17 cellular contexts compared by ENCODE assay signal in the genomic region with DNA sequence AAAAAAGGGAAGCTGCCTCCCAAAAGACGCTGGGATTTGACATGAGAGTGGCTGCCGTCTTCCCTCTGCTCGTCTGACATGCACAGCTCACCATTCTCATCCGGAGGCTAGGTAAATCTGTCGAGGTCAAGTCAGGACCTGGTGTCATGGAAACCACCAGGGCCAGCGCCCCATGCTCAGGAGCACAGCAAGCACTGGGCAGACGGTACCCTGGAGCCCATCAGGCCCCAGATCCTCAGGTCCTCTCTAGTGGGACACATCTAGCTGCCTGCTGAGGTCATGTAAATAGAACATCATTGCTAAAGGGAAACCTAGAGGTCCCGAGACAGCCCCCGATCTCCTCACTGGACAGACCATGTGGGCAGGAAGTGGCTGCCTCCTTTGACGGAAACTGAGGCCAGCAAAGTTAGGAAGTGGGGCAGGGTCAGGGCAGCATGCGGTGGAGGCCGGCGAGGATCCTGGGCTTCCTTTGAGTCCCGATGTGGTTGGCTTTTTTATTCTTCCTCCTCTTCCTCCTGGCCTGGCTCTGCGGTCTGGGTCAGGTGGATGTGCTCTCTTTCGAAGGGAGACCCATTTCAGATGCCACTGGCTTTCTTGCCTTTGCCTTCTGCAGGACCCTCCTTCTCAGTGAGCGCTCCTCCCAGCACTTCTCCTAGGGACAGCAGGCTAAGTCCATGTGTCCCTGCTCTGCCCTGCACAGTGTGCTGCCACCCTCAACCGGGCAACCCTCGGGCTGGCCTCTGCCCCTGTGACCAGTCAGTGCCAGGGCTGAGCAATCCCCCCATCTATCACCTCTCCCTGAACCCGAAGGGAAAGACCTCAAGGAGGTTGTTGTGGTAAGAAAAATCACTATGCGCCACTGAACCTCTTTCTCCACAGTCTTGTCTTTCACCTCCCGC. TPM values are rescaled to one million over a fixed set of nuclear protein-coding genes. Genes with fewer than 3 reads are reported as not detected.
DNase-seq lines count a peak whose midpoint lies in the region; ATAC-seq, FAIRE-seq and TF ChIP-seq lines count a peak whose summit lies in the region.
"Had no signal": no experiment of that assay in that cellular context is flagged by ENCODE, and none has a peak within 500 bp of the region (broad histone marks: within the 10 kb centered on the region; RNA-seq: fewer than 3 reads in every experiment).

No MANE protein-coding gene starts in this region.

- TF ChIP-seq CTCF in K562 (IDR thresholded peaks at IDR 0.05 in 2 of 3, conservative IDR thresholded peaks at IDR 0.05 in 1 of 3; ENCODE audit: insufficient read depth in 2 of 3, low read depth in 1 of 3, low read length in 3 of 3) (no peak), liver (IDR thresholded peaks at IDR 0.05; ENCODE audit: low read depth, low read length, missing input control) (no peak), type B pancreatic cell (conservative IDR thresholded peaks at IDR 0.05) (no peak)

- H3K27me3 ChIP-seq in right cardiac atrium (ENCODE audit: control insufficient read depth, insufficient read depth): no peaks in the 10 kb centered on the region
- peaks cover 60 to 94% of the 10 kb centered on the region in 2 experiments for H3K27me3 ChIP-seq in K562 (ENCODE audit: control insufficient read depth in 2 of 2, insufficient read depth in 2 of 2, low read length in 2 of 2)
- no peaks in the 10 kb centered on the region for H3K27me3 ChIP-seq in liver (ENCODE audit: control insufficient read depth in 4 of 4, insufficient read depth in 4 of 4, low read length in 3 of 4)

- no peaks in the 10 kb centered on the region for H3K79me2 ChIP-seq in K562 (ENCODE audit: control insufficient read depth, insufficient read depth, low read length)

- H3K36me3 ChIP-seq in K562 (ENCODE audit: control insufficient read depth, insufficient read depth, low read length): no peaks in the 10 kb centered on the region
- H3K36me3 ChIP-seq in liver (ENCODE audit: control insufficient read depth in 4 of 4, insufficient read depth in 3 of 4, low read depth in 1 of 4, low read length in 3 of 4): peaks cover 17 to 48% (median 35%) of the 10 kb centered on the region in 4 donors
- H3K36me3 ChIP-seq: HAP-1 had no signal

- H3K9ac ChIP-seq in K562 (ENCODE audit: insufficient read depth in 1 of 2, low read depth in 2 of 2, low read length in 2 of 2): no peak overlapping the region
- no peak overlapping the region for H3K9ac ChIP-seq in liver (ENCODE audit: low read depth in 1 of 2, low read length in 2 of 2)

- H3K4me1 ChIP-seq in right cardiac atrium (ENCODE audit: control insufficient read depth, insufficient read depth, low read length) (peaks cover 7% of the 10 kb centered on the region), K562 (replicated peaks in 1 of 2; ENCODE audit: control insufficient read depth in 2 of 2, insufficient read depth in 2 of 2, low read length in 2 of 2) (peaks cover 0 to 13% of the 10 kb centered on the region in 2 experiments; a peak in 2 of 5 replicates), liver (ENCODE audit: control insufficient read depth in 4 of 4, insufficient read depth in 4 of 4, low read length in 3 of 4) (peaks cover 2 to 64% (median 47%) of the 10 kb centered on the region in 4 donors)
- H3K4me1 ChIP-seq: HAP-1 had no signal

- intact Hi-C loops in right cardiac atrium (cut with DNase I) (loop anchor here in 1 of 4 donors (5.0 kb wide), 1 partner anchor 64 kb away; no protein-coding TSS in a partner anchor), Right ventricle myocardium superior (cut with DNase I) (no loop called here), K562 (cut with micrococcal nuclease) (no loop called here)

- peak overlapping the region; percentile 52 for H3K27ac Mint-ChIP-seq in type B pancreatic cell
- H3K27ac Mint-ChIP-seq: IgD-negative memory B cell had no signal

- H3K9me3 ChIP-seq in right cardiac atrium (ENCODE audit: control insufficient read depth, low read length) (no peaks in the 10 kb centered on the region), K562 (replicated peaks; ENCODE audit: control insufficient read depth, insufficient read depth, low read depth, low read length) (no peaks in the 10 kb centered on the region), liver (ENCODE audit: control insufficient read depth in 4 of 4, low read length in 3 of 4) (no peaks in the 10 kb centered on the region)
- H3K9me3 ChIP-seq: A549, HAP-1 had no signal

- no peak overlapping the region for H3K27ac ChIP-seq in right cardiac atrium (ENCODE audit: low read length)
- H3K27ac ChIP-seq in K562 (ENCODE audit: extremely low read depth, low read depth, low read length): no peak overlapping the region
- H3K27ac ChIP-seq in liver (ENCODE audit: low read depth in 1 of 2, low read length in 2 of 2): peak overlapping the region; percentile 13 to 22
- H3K27ac ChIP-seq: A549 had no signal

- DNase-seq in right cardiac atrium: peak in 2 of 3 donors; percentile 42
- no peak for DNase-seq in Right ventricle myocardium superior
- DNase-seq in K562 (ENCODE audit: extremely low read depth in 1 of 4, low spot score in 3 of 4): no peak
- no peak for DNase-seq in type B pancreatic cell (ENCODE audit: extremely low spot score, unreplicated experiment)
- no peak for DNase-seq in stimulated activated CD4-positive, alpha-beta T cell treated with anti-CD3 and anti-CD28 coated beads, Interleukin-4, amount 100 ng/mL, for 24 hours
- DNase-seq in OCI-M2 (lab: John Stamatoyannopoulos, UW; ENCODE audit: unreplicated experiment): no peak
- DNase-seq in NCI-H2029 treated with DMSO at 0.1 percent for 48 hours (lab: John Stamatoyannopoulos, UW): no peak
- DNase-seq: DMS79, NCI-H1048, NCI-H1694, PC-3 had no signal

- FAIRE-seq in K562 (lab: Jason Lieb, UNC): no peak
- FAIRE-seq: A549, G401.6, GM12891 had no signal

- no peak for TF ChIP-seq EP300 in K562 (IDR thresholded peaks at IDR 0.05; ENCODE audit: low read length)

- peaks cover 10% of the 10 kb centered on the region; the same call in 1 of the 2 replicates for H4K20me1 ChIP-seq in K562 (replicated peaks; ENCODE audit: control insufficient read depth, insufficient read depth, low read length)

- no peaks in the 10 kb centered on the region for H3K9me3 Mint-ChIP-seq in type B pancreatic cell

- H2AFZ ChIP-seq in K562 (ENCODE audit: low read depth, low read length): no peak overlapping the region

- peaks cover 3% of the 10 kb centered on the region for H3K27me3 Mint-ChIP-seq in type B pancreatic cell

- POLR2A ChIA-PET in K562 (lab: Yijun Ruan, JAX): no interaction called here

- H3K4me2 ChIP-seq in K562 (ENCODE audit: insufficient read depth, low read length): no peak overlapping the region
- H3K4me2 ChIP-seq: A549 had no signal

- peaks cover 17% of the 10 kb centered on the region for H3K4me1 Mint-ChIP-seq in type B pancreatic cell (ENCODE audit: unreplicated experiment)

- no peaks in the 10 kb centered on the region for H3K36me3 Mint-ChIP-seq in type B pancreatic cell

- no peaks in the 10 kb centered on the region for H3K9me1 ChIP-seq in K562 (ENCODE audit: control insufficient read depth, insufficient read depth, low read length)

- WGBS in right cardiac atrium: 65% methylated on average over 22 of the region's 22 CpGs
- WGBS in K562 (ENCODE audit: insufficient coverage, low coverage, missing lambda C conversion rate): 19% methylated on average over 22 of the region's 22 CpGs
- WGBS in liver: 40% methylated on average over 22 of the region's 22 CpGs

- no peak for TF ChIP-seq RAD21 in K562 (CRISPR knock-in tag; conservative IDR thresholded peaks at IDR 0.05 in 1 of 2, IDR thresholded peaks at IDR 0.05 in 1 of 2)
- TF ChIP-seq RAD21 in liver (IDR thresholded peaks at IDR 0.05): no peak

- no peak overlapping the region for H3K4me3 ChIP-seq in right cardiac atrium (ENCODE audit: low read length)
- H3K4me3 ChIP-seq in K562: no peak overlapping the region
- H3K4me3 ChIP-seq in liver (ENCODE audit: low read depth in 1 of 3, low read length in 3 of 3): peak overlapping the region; percentile 10 to 57 (median 12)
- H3K4me3 ChIP-seq: A549, HAP-1 had no signal

- ATAC-seq in right cardiac atrium (no peak), Right ventricle myocardium superior (ENCODE audit: poor library complexity) (no peak), K562 (no peak)
- ATAC-seq: PC-3 had no signal

- no peak for TF ChIP-seq POLR2A in K562 (conservative IDR thresholded peaks at IDR 0.05)

- H3K4me3 Mint-ChIP-seq in type B pancreatic cell: peak overlapping the region; percentile 24

- CTCF ChIA-PET in K562 (lab: Yijun Ruan, JAX; ENCODE audit: low intra/inter-chr PET ratio): no interaction called here

- in situ Hi-C loops in K562 (cut with MboI): no loop called here

- no TSS peak for BruUV-seq in K562 (replicated peaks; lab: Mats Ljungman, UMichigan)

RNA-seq across cellular contexts. Expression of gene AGT, which starts 5.9 kb away (rescaled TPM):
- 100 to 1,000 TPM; 114 to 168 (median 140) TPM for total RNA-seq in right cardiac atrium
- 121 TPM for polyA plus RNA-seq in right cardiac atrium
- total RNA-seq in Right ventricle myocardium superior: 56.2 TPM
- not detected in 2 replicates for total RNA-seq in K562 (2011; cell fraction: chromatin; rRNA removed; ENCODE audit: low replicate concordance)
- total RNA-seq in K562 (2011; cell fraction: nucleolus; rRNA removed): not detected in 2 replicates
- not detected in 2 replicates for total RNA-seq in K562 (2011; cell fraction: nucleoplasm; rRNA removed)
- total RNA-seq in K562 (2014; rRNA removed): not detected in 2 replicates
- total RNA-seq in K562 (2014; rRNA removed; fragmentation: Illumina TruSeq; extraction: Trizol): not detected in 2 replicates
- total RNA-seq in K562 (2015; rRNA removed; fragmentation: Illumina TruSeq; extraction: Trizol): not detected in 2 replicates
- total RNA-seq in K562 (2021): 0.40 and 0.78 TPM in 2 replicates
- not detected in 2 replicates for polyA plus RNA-seq in K562 (2011; rRNA removed)
- 0.04 TPM in 1 of 2 replicates, not detected in the other for polyA plus RNA-seq in K562 (2011; cell fraction: cytosol; rRNA removed)
- not detected in 2 replicates for polyA plus RNA-seq in K562 (2011; cell fraction: nucleus; rRNA removed)
- polyA plus RNA-seq in K562 (2012): not detected in 2 replicates
- polyA plus RNA-seq in K562 (2014; fragmentation: Illumina TruSeq; extraction: Trizol): not detected in 2 replicates
- polyA plus RNA-seq in K562 (2014; fragmentation: Nextera tagmentation; extraction: Ambion mirVana): not detected
- not detected in 2 replicates for polyA plus RNA-seq in K562 (2014; rRNA removed)
- not detected in 2 replicates for polyA minus RNA-seq in K562 (2011; rRNA and poly(A)+ RNA removed)
- 5.2 TPM in 1 of 2 replicates, not detected in the other for polyA minus RNA-seq in K562 (2011; cell fraction: cytosol; rRNA and poly(A)+ RNA removed)
- polyA minus RNA-seq in K562 (2011; cell fraction: nucleus; rRNA and poly(A)+ RNA removed): not detected in 2 replicates
- total RNA-seq in liver: 1,000 to 10,000 TPM; 1,430 to 1,596 TPM
- polyA plus RNA-seq in liver: 1,000 to 10,000 TPM; 2,582 to 5,119 TPM
- total RNA-seq in type B pancreatic cell (ENCODE audit: low replicate concordance): 125 and 163 TPM in 2 replicates
- total RNA-seq: PC-3 had no signal
- polyA plus RNA-seq: IgD-negative memory B cell had no signal

RNA-seq across cellular contexts. Expression of gene CAPN9, which starts 39.2 kb away (rescaled TPM):
- total RNA-seq in right cardiac atrium: under 1 TPM; 0.23 to 0.53 (median 0.28) TPM
- 0.25 TPM for polyA plus RNA-seq in right cardiac atrium
- 0.83 TPM for total RNA-seq in Right ventricle myocardium superior
- not detected in 2 replicates for total RNA-seq in K562 (2011; cell fraction: chromatin; rRNA removed; ENCODE audit: low replicate concordance)
- total RNA-seq in K562 (2011; cell fraction: nucleolus; rRNA removed): not detected in 2 replicates
- not detected in 2 replicates for total RNA-seq in K562 (2011; cell fraction: nucleoplasm; rRNA removed)
- not detected in 2 replicates for total RNA-seq in K562 (2014; rRNA removed)
- not detected in 2 replicates for total RNA-seq in K562 (2014; rRNA removed; fragmentation: Illumina TruSeq; extraction: Trizol)
- total RNA-seq in K562 (2015; rRNA removed; fragmentation: Illumina TruSeq; extraction: Trizol): not detected in 2 replicates
- total RNA-seq in K562 (2021): not detected in 2 replicates
- not detected in 2 replicates for polyA plus RNA-seq in K562 (2011; rRNA removed)
- polyA plus RNA-seq in K562 (2011; cell fraction: cytosol; rRNA removed): not detected in 2 replicates
- not detected in 2 replicates for polyA plus RNA-seq in K562 (2011; cell fraction: nucleus; rRNA removed)
- not detected in 2 replicates for polyA plus RNA-seq in K562 (2012)
- not detected in 2 replicates for polyA plus RNA-seq in K562 (2014; fragmentation: Illumina TruSeq; extraction: Trizol)
- polyA plus RNA-seq in K562 (2014; fragmentation: Nextera tagmentation; extraction: Ambion mirVana): not detected
- not detected in 2 replicates for polyA plus RNA-seq in K562 (2014; rRNA removed)
- not detected in 2 replicates for polyA minus RNA-seq in K562 (2011; rRNA and poly(A)+ RNA removed)
- polyA minus RNA-seq in K562 (2011; cell fraction: cytosol; rRNA and poly(A)+ RNA removed): not detected in 2 replicates
- not detected in 2 replicates for polyA minus RNA-seq in K562 (2011; cell fraction: nucleus; rRNA and poly(A)+ RNA removed)
- total RNA-seq in liver: not detected
- not detected for polyA plus RNA-seq in liver
- 0.72 and 1.1 TPM in 2 replicates for total RNA-seq in type B pancreatic cell (ENCODE audit: low replicate concordance)
- total RNA-seq: PC-3 had no signal
- polyA plus RNA-seq: A549, IgD-negative memory B cell had no signal

Comparison
In these comparisons a context has a peak if more than half of its experiments do, and no peak if none do; other contexts are left out.
1. DNase-seq: peak in right cardiac atrium (2 of 3); none in Right ventricle myocardium superior (single experiment), K562 (0 of 4), type B pancreatic cell (single experiment), stimulated activated CD4-positive, alpha-beta T cell treated with anti-CD3 and anti-CD28 coated beads, Interleukin-4, amount 100 ng/mL, for 24 hours (single experiment), OCI-M2 (single experiment) and NCI-H2029 treated with DMSO at 0.1 percent for 48 hours (single experiment).
2. H3K27ac ChIP-seq: peak in liver (2 of 2); none in right cardiac atrium (single experiment) and K562 (single experiment).
3. H3K4me3 ChIP-seq: peak in liver (3 of 3); none in right cardiac atrium (single experiment) and K562 (single experiment).
4. RNA of gene AGT, which starts 5.9 kb away (total RNA-seq): 1,430 to 1,596 TPM in liver, 114 to 168 TPM in right cardiac atrium, 125 to 163 TPM in type B pancreatic cell and 56.2 TPM in Right ventricle myocardium superior (single experiment); 0.40 to 0.78 TPM in K562; every median in the first group is over 10 times any median in the second.